ENCODE assay signal across 8 cellular contexts in genomic region chr5:142109356-142110045, GRCh38. TPM values are rescaled to one million over a fixed set of nuclear protein-coding genes. Genes with fewer than 3 reads are reported as not detected.
DNase-seq lines count a peak whose midpoint lies in the region; ATAC-seq and TF ChIP-seq lines count a peak whose summit lies in the region.

No MANE protein-coding gene starts in this region.

- peaks cover 7% of the 10 kb centered on the region for H3K36me3 ChIP-seq in WERI-Rb-1
- no peaks in the 10 kb centered on the region for H3K36me3 ChIP-seq in fibroblast of lung (ENCODE audit: control insufficient read depth, insufficient read depth, low read length)

- H3K9me3 ChIP-seq in WERI-Rb-1 (ENCODE audit: severe bottlenecking) (peaks cover under 1% of the 10 kb centered on the region), fibroblast of lung (ENCODE audit: control insufficient read depth, insufficient read depth, low read depth, low read length) (no peaks in the 10 kb centered on the region)

- peaks cover 51% of the 10 kb centered on the region for H3K79me2 ChIP-seq in fibroblast of lung (ENCODE audit: control insufficient read depth, insufficient read depth, low read length)

- ATAC-seq in HG02852 (IDR thresholded peaks at IDR 0.05; ENCODE audit: unreplicated experiment) (no peak), GM21526 (IDR thresholded peaks at IDR 0.05; ENCODE audit: low FRiP score, unreplicated experiment) (no peak)

- H2AFZ ChIP-seq in fibroblast of lung (ENCODE audit: low read length): peak overlapping the region; percentile 28

- H3K9ac ChIP-seq in fibroblast of lung (ENCODE audit: insufficient read depth, low read length): peak overlapping the region; percentile 95

- H3K4me3 Mint-ChIP-seq in nephron progenitor cell: peak overlapping the region; percentile 98

- peak overlapping the region; percentile 93 for H3K4me2 ChIP-seq in fibroblast of lung (ENCODE audit: extremely low read depth, insufficient read depth, low read length)

- peak overlapping the region; percentile 89 for H3K27ac Mint-ChIP-seq in nephron progenitor cell

- H4K20me1 ChIP-seq in fibroblast of lung (ENCODE audit: control insufficient read depth, extremely low read depth, insufficient read depth, low read length): peaks cover 1% of the 10 kb centered on the region

- H3K4me3 ChIP-seq in HL-60 (replicated peaks; ENCODE audit: insufficient read depth, low read length) (peak overlapping the region; percentile 60), WERI-Rb-1 (ENCODE audit: low read depth, low read length) (peak overlapping the region; percentile 98), fibroblast of lung (replicated peaks in 1 of 4; ENCODE audit: control extremely low read depth in 1 of 4, insufficient read depth in 1 of 4, low read depth in 3 of 4, low read length in 4 of 4) (peak overlapping the region; percentile 75 to 97 (median 88))

- DNase-seq in EH (ENCODE audit: low read depth): peak; percentile 44
- peak in 1 of 2 experiments; percentile 22 for DNase-seq in HL-60 (ENCODE audit: low read depth in 1 of 2, low spot score in 1 of 2)
- DNase-seq in WERI-Rb-1: no peak
- peak; percentile 31 to 53 for DNase-seq in fibroblast of lung (ENCODE audit: low read depth in 2 of 2)
- no peak for DNase-seq in nephron progenitor cell
- DNase-seq in NCI-H128 (lab: John Stamatoyannopoulos, UW; ENCODE audit: unreplicated experiment): no peak

- H3K27ac ChIP-seq in HL-60 (replicated peaks) (peak overlapping the region; percentile 48), WERI-Rb-1 (peak overlapping the region; percentile 91), fibroblast of lung (ENCODE audit: insufficient read depth, low read length) (peak overlapping the region; percentile 92)

- H3K4me1 ChIP-seq in fibroblast of lung (ENCODE audit: control insufficient read depth, extremely low read depth, insufficient read depth, low read length): peaks cover 2% of the 10 kb centered on the region

- H3K27me3 Mint-ChIP-seq in nephron progenitor cell (ENCODE audit: low read depth, poor library complexity): peaks cover 10% of the 10 kb centered on the region

- H3K27me3 ChIP-seq in HL-60 (ENCODE audit: insufficient read depth, poor library complexity, severe bottlenecking) (no peaks in the 10 kb centered on the region), WERI-Rb-1 (ENCODE audit: insufficient read depth, low read depth, severe bottlenecking) (no peaks in the 10 kb centered on the region), fibroblast of lung (ENCODE audit: control insufficient read depth, insufficient read depth, low read length) (no peaks in the 10 kb centered on the region)

- peaks cover 30% of the 10 kb centered on the region for H3K36me3 Mint-ChIP-seq in nephron progenitor cell (ENCODE audit: low read depth)

- H3K9me3 Mint-ChIP-seq in nephron progenitor cell: peaks cover 23% of the 10 kb centered on the region

- peaks cover 22% of the 10 kb centered on the region for H3K4me1 Mint-ChIP-seq in nephron progenitor cell

- TF ChIP-seq CTCF in HL-60 (IDR thresholded peaks at IDR 0.05; ENCODE audit: insufficient read depth, low read length): no peak
- no peak for TF ChIP-seq CTCF in WERI-Rb-1 (IDR thresholded peaks at IDR 0.05; ENCODE audit: low read depth, low read length)
- TF ChIP-seq CTCF in fibroblast of lung (conservative IDR thresholded peaks at IDR 0.05 in 1 of 2, IDR thresholded peaks at IDR 0.05 in 1 of 2; ENCODE audit: low read depth in 1 of 2, low read length in 2 of 2): no peak
- no peak for TF ChIP-seq CTCF in nephron progenitor cell (IDR thresholded peaks at IDR 0.05)

RNA-seq across cellular contexts. Expression of gene NDFIP1, which starts 0.9 kb away (rescaled TPM):
- total RNA-seq in fibroblast of lung: 50.8 and 67.4 TPM in 2 replicates
- 42.5 and 55.8 TPM in 2 replicates for polyA plus RNA-seq in fibroblast of lung
- polyA plus RNA-seq in fibroblast of lung (2012): 36.6 and 43.8 TPM in 2 replicates
- polyA minus RNA-seq in fibroblast of lung (ENCODE audit: low replicate concordance): 3.0 and 4.8 TPM in 2 replicates

Comparison
In these comparisons a context has a peak if more than half of its experiments do, and no peak if none do; other contexts are left out.
1. DNase-seq: peak in EH (single experiment) and fibroblast of lung (2 of 2); none in WERI-Rb-1 (single experiment), nephron progenitor cell (single experiment) and NCI-H128 (single experiment).
2. Peak in every context shown above with its lines, with median percentiles within 50 percentile points of each other: H3K27ac ChIP-seq and H3K4me3 ChIP-seq.